Comparison of ENCODE assay signal across 39 cellular contexts in genomic region chr11:17693531-17693930, GRCh38. TPM values are rescaled to one million over a fixed set of nuclear protein-coding genes. Genes with fewer than 3 reads are reported as not detected.
"Had no signal": no experiment of that assay in that cellular context is flagged by ENCODE, and none has a peak within 500 bp of the region (broad histone marks: within the 10 kb centered on the region; RNA-seq: fewer than 3 reads in every experiment).

No MANE protein-coding gene starts in this region.

- H3K4me1 ChIP-seq: adrenal gland, breast epithelium had no signal

- H3K9me3 ChIP-seq: adrenal gland, body of pancreas, breast epithelium had no signal

- ATAC-seq: activated CD8-positive, alpha-beta T cell treated with anti-CD3 and anti-CD28 coated beads for 36 hours; activated naive CD4-positive, alpha-beta T cell treated with anti-CD3 and anti-CD28 coated beads, Interleukin-2, amount 50 U/mL, for 72 hours; activated T-cell treated with anti-CD3 and anti-CD28 coated beads, Interleukin-2, amount 50 U/mL, for 4 hours; activated T-cell treated with anti-CD3 and anti-CD28 coated beads, Interleukin-2, amount 50 U/mL, for 72 hours; activated T-helper 17 cell treated with anti-CD3 and anti-CD28 coated beads, Interleukin-2, amount 50 U/mL, for 72 hours; body of pancreas had no signal

- H3K4me1 Mint-ChIP-seq: activated B cell treated with CpG ODN at 0.5 μM for 24 hours; activated CD4-positive, alpha-beta T cell treated with anti-CD3 and anti-CD28 coated beads, Interleukin-2, amount 10 ng/mL, durations not matched to agents 24 days and 14 days; activated naive CD8-positive, alpha-beta T cell treated with anti-CD3 and anti-CD28 coated beads for 36 hours; activated T-helper 17 cell treated with anti-CD3 and anti-CD28 coated beads, Interleukin-2, amount 50 U/mL, for 72 hours; central memory CD8-positive, alpha-beta T cell had no signal

- H3K9me3 Mint-ChIP-seq: activated B cell treated with CpG ODN at 0.5 μM for 24 hours; activated CD4-positive, alpha-beta memory T cell treated with anti-CD3 and anti-CD28 coated beads for 36 hours; activated CD4-positive, alpha-beta T cell treated with anti-CD3 and anti-CD28 coated beads, Interleukin-2, amount 10 ng/mL, durations not matched to agents 24 days and 14 days; activated CD8-positive, alpha-beta T cell treated with anti-CD3 and anti-CD28 coated beads for 36 hours; activated naive CD4-positive, alpha-beta T cell treated with anti-CD3 and anti-CD28 coated beads for 36 hours; activated naive CD4-positive, alpha-beta T cell treated with anti-CD3 and anti-CD28 coated beads, Interleukin-2, amount 50 U/mL, for 72 hours; activated naive CD8-positive, alpha-beta T cell treated with anti-CD3 and anti-CD28 coated beads for 36 hours; activated T-cell treated with anti-CD3 and anti-CD28 coated beads, Interleukin-2, amount 50 U/mL, for 4 hours; activated T-cell treated with anti-CD3 and anti-CD28 coated beads, Interleukin-2, amount 50 U/mL, for 72 hours; activated T-helper 1 cell treated with anti-CD3 and anti-CD28 coated beads, Interleukin-12 subunit alpha, Interleukin-12 subunit beta, Interleukin-2, Interleukin-4 antibody, amounts not matched to agents 30 ng/mL and 10 ng/mL and 1 ng/mL, durations not matched to agents 14 hours and 24 hours and 36 hours; activated T-helper 17 cell treated with anti-CD3 and anti-CD28 coated beads, Interleukin-2, amount 50 U/mL, for 72 hours; central memory CD8-positive, alpha-beta T cell; T-helper 1 cell treated with Interleukin-12 subunit alpha and Interleukin-12 subunit beta and Interleukin-4 antibody, amounts not matched to agents 30 μg/mL and 1 μg/mL, for 36 hours; T-helper 2 cell treated with Interferon-gamma antibody and Interleukin-4, amounts not matched to agents 5 μg/mL and 100 μg/mL, for 36 hours had no signal

- H3K36me3 Mint-ChIP-seq: activated CD4-positive, alpha-beta memory T cell treated with anti-CD3 and anti-CD28 coated beads for 36 hours; activated naive CD4-positive, alpha-beta T cell treated with anti-CD3 and anti-CD28 coated beads, Interleukin-2, amount 50 U/mL, for 72 hours; activated naive CD8-positive, alpha-beta T cell treated with anti-CD3 and anti-CD28 coated beads for 36 hours had no signal

- H3K4me3 Mint-ChIP-seq: activated B cell treated with CpG ODN at 0.5 μM for 24 hours; activated CD4-positive, alpha-beta memory T cell treated with anti-CD3 and anti-CD28 coated beads for 36 hours; activated CD4-positive, alpha-beta T cell treated with anti-CD3 and anti-CD28 coated beads, Interleukin-2, amount 10 ng/mL, durations not matched to agents 24 days and 14 days; activated CD8-positive, alpha-beta T cell treated with anti-CD3 and anti-CD28 coated beads for 36 hours; activated naive CD4-positive, alpha-beta T cell treated with anti-CD3 and anti-CD28 coated beads for 36 hours; activated naive CD8-positive, alpha-beta T cell treated with anti-CD3 and anti-CD28 coated beads for 36 hours; activated T-cell treated with anti-CD3 and anti-CD28 coated beads, Interleukin-2, amount 50 U/mL, for 4 hours; activated T-cell treated with anti-CD3 and anti-CD28 coated beads, Interleukin-2, amount 50 U/mL, for 72 hours; activated T-helper 1 cell treated with anti-CD3 and anti-CD28 coated beads, Interleukin-12 subunit alpha, Interleukin-12 subunit beta, Interleukin-2, Interleukin-4 antibody, amounts not matched to agents 30 ng/mL and 10 ng/mL and 1 ng/mL, durations not matched to agents 14 hours and 24 hours and 36 hours; activated T-helper 17 cell treated with anti-CD3 and anti-CD28 coated beads, Interleukin-2, amount 50 U/mL, for 72 hours; central memory CD8-positive, alpha-beta T cell; T-helper 1 cell treated with Interleukin-12 subunit alpha and Interleukin-12 subunit beta and Interleukin-4 antibody, amounts not matched to agents 30 μg/mL and 1 μg/mL, for 36 hours; T-helper 2 cell treated with Interferon-gamma antibody and Interleukin-4, amounts not matched to agents 5 μg/mL and 100 μg/mL, for 36 hours had no signal

- H3K27me3 ChIP-seq: body of pancreas had no signal

- H3K27ac ChIP-seq: adrenal gland, body of pancreas, brain microvascular endothelial cell, breast epithelium, cardiac muscle cell, VCaP had no signal

- DNase-seq: activated B cell treated with CpG ODN at 0.5 μM for 24 hours; activated CD4-positive, alpha-beta memory T cell treated with anti-CD3 and anti-CD28 coated beads for 36 hours; activated CD4-positive, alpha-beta T cell treated with anti-CD3 and anti-CD28 coated beads for 4 hours; activated CD4-positive, alpha-beta T cell treated with anti-CD3 and anti-CD28 coated beads, Interleukin-2, amount 10 ng/mL, durations not matched to agents 24 days and 14 days; activated CD4-positive, alpha-beta T cell treated with anti-CD3 and anti-CD28 coated beads, Interleukin-2, amount 50 U/mL, for 1 hour; activated CD4-positive, alpha-beta T cell treated with anti-CD3 and anti-CD28 coated beads, Interleukin-2, amount 50 U/mL, for 4 hours; activated CD4-positive, CD25-positive, alpha-beta regulatory T cell treated with anti-CD3 and anti-CD28 coated beads, Interleukin-2, amount 50 U/mL, for 72 hours; activated CD8-positive, alpha-beta memory T cell treated with anti-CD3 and anti-CD28 coated beads, Interleukin-2, amount 50 U/mL, for 4 hours; activated CD8-positive, alpha-beta T cell treated with anti-CD3 and anti-CD28 coated beads for 36 hours; activated effector memory CD4-positive, alpha-beta T cell treated with anti-CD3 and anti-CD28 coated beads, Interleukin-2, amount 50 U/mL, for 16 hours; activated gamma-delta T cell treated with Interleukin-2 at 50 U/mL for 16 hours; activated naive CD4-positive, alpha-beta T cell; activated naive CD4-positive, alpha-beta T cell treated with anti-CD3 and anti-CD28 coated beads for 36 hours; activated naive CD4-positive, alpha-beta T cell treated with anti-CD3 and anti-CD28 coated beads, Interleukin-2, amount 50 U/mL, for 16 hours; activated naive CD8-positive, alpha-beta T cell treated with anti-CD3 and anti-CD28 coated beads for 36 hours; activated T-cell treated with anti-CD3 and anti-CD28 coated beads for 4 hours; activated T-cell treated with anti-CD3 and anti-CD28 coated beads, Interleukin-2, amount 50 U/mL, for 1 hour; activated T-cell treated with anti-CD3 and anti-CD28 coated beads, Interleukin-2, amount 50 U/mL, for 4 hours; activated T-cell treated with anti-CD3 and anti-CD28 coated beads, Interleukin-2, amount 50 U/mL, for 72 hours; adrenal gland; amniotic stem cell; aorta; body of pancreas; brain microvascular endothelial cell; caudate nucleus; T-helper 1 cell; T-helper 2 cell; T-helper 9 cell had no signal

- H3K36me3 ChIP-seq: adrenal gland, brain microvascular endothelial cell, breast epithelium, cardiac muscle cell had no signal

- H3K4me3 ChIP-seq: adrenal gland, body of pancreas, breast epithelium, cardiac muscle cell had no signal

- H3K27ac Mint-ChIP-seq: activated B cell treated with CpG ODN at 0.5 μM for 24 hours; activated CD4-positive, alpha-beta memory T cell treated with anti-CD3 and anti-CD28 coated beads for 36 hours; activated CD4-positive, alpha-beta T cell treated with anti-CD3 and anti-CD28 coated beads, Interleukin-2, amount 10 ng/mL, durations not matched to agents 24 days and 14 days; activated CD8-positive, alpha-beta T cell treated with anti-CD3 and anti-CD28 coated beads for 36 hours; activated naive CD4-positive, alpha-beta T cell treated with anti-CD3 and anti-CD28 coated beads for 36 hours; activated naive CD4-positive, alpha-beta T cell treated with anti-CD3 and anti-CD28 coated beads, Interleukin-2, amount 50 U/mL, for 72 hours; activated naive CD8-positive, alpha-beta T cell treated with anti-CD3 and anti-CD28 coated beads for 36 hours; activated T-cell treated with anti-CD3 and anti-CD28 coated beads, Interleukin-2, amount 50 U/mL, for 72 hours; activated T-helper 1 cell treated with anti-CD3 and anti-CD28 coated beads, Interleukin-12 subunit alpha, Interleukin-12 subunit beta, Interleukin-2, Interleukin-4 antibody, amounts not matched to agents 30 ng/mL and 10 ng/mL and 1 ng/mL, durations not matched to agents 14 hours and 24 hours and 36 hours; activated T-helper 17 cell treated with anti-CD3 and anti-CD28 coated beads, Interleukin-2, amount 50 U/mL, for 72 hours; T-helper 1 cell treated with Interleukin-12 subunit alpha and Interleukin-12 subunit beta and Interleukin-4 antibody, amounts not matched to agents 30 μg/mL and 1 μg/mL, for 36 hours; T-helper 2 cell treated with Interferon-gamma antibody and Interleukin-4, amounts not matched to agents 5 μg/mL and 100 μg/mL, for 36 hours had no signal

RNA-seq across cellular contexts. Expression of gene MYOD1, which starts 25.8 kb away (rescaled TPM):
- total RNA-seq: activated B cell treated with CpG ODN at 0.5 μM for 24 hours; activated CD4-positive, alpha-beta memory T cell treated with anti-CD3 and anti-CD28 coated beads for 36 hours; activated CD4-positive, alpha-beta T cell treated with anti-CD3 and anti-CD28 coated beads, Interleukin-2, amount 10 ng/mL, durations not matched to agents 24 days and 14 days; activated CD8-positive, alpha-beta memory T cell treated with anti-CD3 and anti-CD28 coated beads for 36 hours; activated CD8-positive, alpha-beta T cell treated with anti-CD3 and anti-CD28 coated beads for 36 hours; activated naive CD4-positive, alpha-beta T cell treated with anti-CD3 and anti-CD28 coated beads for 36 hours; activated naive CD4-positive, alpha-beta T cell treated with anti-CD3 and anti-CD28 coated beads, Interleukin-2, amount 50 U/mL, for 72 hours; activated naive CD8-positive, alpha-beta T cell treated with anti-CD3 and anti-CD28 coated beads for 36 hours; activated T-cell treated with anti-CD3 and anti-CD28 coated beads, Interleukin-2, amount 50 U/mL, for 4 hours; activated T-cell treated with anti-CD3 and anti-CD28 coated beads, Interleukin-2, amount 50 U/mL, for 72 hours; activated T-helper 1 cell treated with anti-CD3 and anti-CD28 coated beads, Interleukin-12 subunit alpha, Interleukin-12 subunit beta, Interleukin-2, Interleukin-4 antibody, amounts not matched to agents 30 ng/mL and 10 ng/mL and 1 ng/mL, durations not matched to agents 14 hours and 24 hours and 36 hours; activated T-helper 17 cell treated with anti-CD3 and anti-CD28 coated beads, Interleukin-2, amount 50 U/mL, for 72 hours; adrenal gland; aorta; astrocyte; body of pancreas; breast epithelium; cardiac muscle cell had no signal
- polyA plus RNA-seq: adrenal gland, aorta, cardiac muscle cell had no signal

RNA-seq across cellular contexts. Expression of gene KCNC1, which starts 41.0 kb away (rescaled TPM):
- total RNA-seq: activated B cell treated with CpG ODN at 0.5 μM for 24 hours; activated CD4-positive, alpha-beta memory T cell treated with anti-CD3 and anti-CD28 coated beads for 36 hours; activated CD4-positive, alpha-beta T cell treated with anti-CD3 and anti-CD28 coated beads, Interleukin-2, amount 10 ng/mL, durations not matched to agents 24 days and 14 days; activated CD8-positive, alpha-beta memory T cell treated with anti-CD3 and anti-CD28 coated beads for 36 hours; activated CD8-positive, alpha-beta T cell treated with anti-CD3 and anti-CD28 coated beads for 36 hours; activated naive CD4-positive, alpha-beta T cell treated with anti-CD3 and anti-CD28 coated beads for 36 hours; activated naive CD4-positive, alpha-beta T cell treated with anti-CD3 and anti-CD28 coated beads, Interleukin-2, amount 50 U/mL, for 72 hours; activated naive CD8-positive, alpha-beta T cell treated with anti-CD3 and anti-CD28 coated beads for 36 hours; activated T-cell treated with anti-CD3 and anti-CD28 coated beads, Interleukin-2, amount 50 U/mL, for 4 hours; activated T-cell treated with anti-CD3 and anti-CD28 coated beads, Interleukin-2, amount 50 U/mL, for 72 hours; activated T-helper 1 cell treated with anti-CD3 and anti-CD28 coated beads, Interleukin-12 subunit alpha, Interleukin-12 subunit beta, Interleukin-2, Interleukin-4 antibody, amounts not matched to agents 30 ng/mL and 10 ng/mL and 1 ng/mL, durations not matched to agents 14 hours and 24 hours and 36 hours; activated T-helper 17 cell treated with anti-CD3 and anti-CD28 coated beads, Interleukin-2, amount 50 U/mL, for 72 hours; aorta; cardiac muscle cell had no signal
- polyA plus RNA-seq: aorta had no signal
